17 cellular contexts compared by ENCODE assay signal in genomic region chr17:9766970-9767369, GRCh38. TPM values are rescaled to one million over a fixed set of nuclear protein-coding genes. Genes with fewer than 3 reads are reported as not detected.
DNase-seq lines count a peak whose midpoint lies in the region; ATAC-seq and TF ChIP-seq lines count a peak whose summit lies in the region.
"Had no signal": no experiment of that assay in that cellular context is flagged by ENCODE, and none has a peak within 500 bp of the region (broad histone marks: within the 10 kb centered on the region; RNA-seq: fewer than 3 reads in every experiment).

No MANE protein-coding gene starts in this region.

- H3K4me3 ChIP-seq in heart right ventricle (no peak overlapping the region), right cardiac atrium (ENCODE audit: low read length) (no peak overlapping the region), fibroblast of mammary gland (ENCODE audit: control insufficient read depth, low read depth, low read length) (no peak overlapping the region), gastrocnemius medialis (no peak overlapping the region)
- H3K4me3 ChIP-seq in BLaER1 treated with 17β-estradiol and CSF1 and Interleukin-3, amounts not matched to agents 10 nM and 100 nM: no peak overlapping the region

- ATAC-seq in heart right ventricle (peak in 6 of 8 donors; percentile 22 to 71 (median 50)), right cardiac atrium (no peak), gastrocnemius medialis (peak; percentile 42 to 58), HG02610 (IDR thresholded peaks at IDR 0.05; ENCODE audit: unreplicated experiment) (no peak)
- ATAC-seq in activated T-helper 17 cell treated with anti-CD3 and anti-CD28 coated beads, Interleukin-2, amount 50 U/mL, for 72 hours (replicated peaks): no peak
- ATAC-seq in stimulated activated memory B cell treated with anti-CD40 and anti-IgM and Interleukin-4, amounts not matched to agents 10 μg/mL and 1 μg/mL and 100 μg/mL, for 72 hours: no peak
- ATAC-seq: CD8-positive, alpha-beta T cell had no signal

- WGBS in heart right ventricle, 2 donors: 45% methylated on average over 5 of the region's 5 CpGs
- 47% methylated on average over 5 of the region's 5 CpGs for WGBS in right cardiac atrium

- H3K9me3 Mint-ChIP-seq in activated T-helper 17 cell treated with anti-CD3 and anti-CD28 coated beads, Interleukin-2, amount 50 U/mL, for 72 hours: no peaks in the 10 kb centered on the region
- no peaks in the 10 kb centered on the region for H3K9me3 Mint-ChIP-seq in stimulated activated memory B cell treated with anti-CD40 and anti-IgM and Interleukin-4, amounts not matched to agents 10 μg/mL and 1 μg/mL and 100 μg/mL, for 72 hours
- H3K9me3 Mint-ChIP-seq: CD8-positive, alpha-beta T cell; H9 had no signal

- intact Hi-C loops in heart right ventricle (cut with DNase I): loop anchor here in 5 of 10 donors (1.0 to 5.0 kb wide), 2 partner anchors 38 to 40 kb away; no protein-coding TSS in a partner anchor
- intact Hi-C loops in right cardiac atrium (cut with DNase I): loop anchor here in 1 of 4 donors (5.0 kb wide), 1 partner anchor 40 kb away; no protein-coding TSS in a partner anchor
- intact Hi-C loops in gastrocnemius medialis (cut with DNase I; ENCODE audit: low total_unique reads): no loop called here

- no peak overlapping the region for H3K27ac Mint-ChIP-seq in activated T-helper 17 cell treated with anti-CD3 and anti-CD28 coated beads, Interleukin-2, amount 50 U/mL, for 72 hours
- no peak overlapping the region for H3K27ac Mint-ChIP-seq in stimulated activated memory B cell treated with anti-CD40 and anti-IgM and Interleukin-4, amounts not matched to agents 10 μg/mL and 1 μg/mL and 100 μg/mL, for 72 hours
- H3K27ac Mint-ChIP-seq: CD8-positive, alpha-beta T cell; H9 had no signal

- no peaks in the 10 kb centered on the region for H3K36me3 ChIP-seq in heart right ventricle
- no peaks in the 10 kb centered on the region for H3K36me3 ChIP-seq in BLaER1 treated with 17β-estradiol and CSF1 and Interleukin-3, amounts not matched to agents 10 nM and 100 nM
- no peaks in the 10 kb centered on the region for H3K36me3 ChIP-seq in gastrocnemius medialis

- H4K20me1 ChIP-seq in BLaER1 treated with 17β-estradiol and CSF1 and Interleukin-3, amounts not matched to agents 10 nM and 100 nM: no peaks in the 10 kb centered on the region

- no peak for TF ChIP-seq POLR2A in gastrocnemius medialis (IDR thresholded peaks at IDR 0.05)

- peaks cover 16% of the 10 kb centered on the region for H3K27me3 Mint-ChIP-seq in activated T-helper 17 cell treated with anti-CD3 and anti-CD28 coated beads, Interleukin-2, amount 50 U/mL, for 72 hours
- H3K27me3 Mint-ChIP-seq in stimulated activated memory B cell treated with anti-CD40 and anti-IgM and Interleukin-4, amounts not matched to agents 10 μg/mL and 1 μg/mL and 100 μg/mL, for 72 hours: peaks cover 9% of the 10 kb centered on the region

- DNase-seq in heart right ventricle: peak in 1 of 2 donors; percentile 24
- no peak for DNase-seq in right cardiac atrium
- peak; percentile 16 for DNase-seq in fibroblast of mammary gland (ENCODE audit: low read depth)
- DNase-seq in gastrocnemius medialis: no peak
- DNase-seq: ACHN; AML-193; Calu3; CD8-positive, alpha-beta T cell; DMS79 treated with DMSO at 0.1 percent for 48 hours; GF-D8; H9 had no signal

- H3K4me1 ChIP-seq in heart right ventricle: peaks cover 0 to 19% (median 0%) of the 10 kb centered on the region in 9 donors
- no peaks in the 10 kb centered on the region for H3K4me1 ChIP-seq in right cardiac atrium (ENCODE audit: control insufficient read depth, insufficient read depth, low read length)
- peaks cover 2 to 30% (median 22%) of the 10 kb centered on the region in 10 experiments; a peak in 18 of 20 replicates for H3K4me1 ChIP-seq in BLaER1 treated with 17β-estradiol and CSF1 and Interleukin-3, amounts not matched to agents 10 nM and 100 nM
- no peaks in the 10 kb centered on the region for H3K4me1 ChIP-seq in gastrocnemius medialis

- no peak overlapping the region for H3K4me3 Mint-ChIP-seq in activated T-helper 17 cell treated with anti-CD3 and anti-CD28 coated beads, Interleukin-2, amount 50 U/mL, for 72 hours
- no peak overlapping the region for H3K4me3 Mint-ChIP-seq in stimulated activated memory B cell treated with anti-CD40 and anti-IgM and Interleukin-4, amounts not matched to agents 10 μg/mL and 1 μg/mL and 100 μg/mL, for 72 hours
- H3K4me3 Mint-ChIP-seq: CD8-positive, alpha-beta T cell; H9 had no signal

- peak overlapping the region in 4 of 10 donors; percentile 19 to 39 (median 34) for H3K27ac ChIP-seq in heart right ventricle
- no peak overlapping the region for H3K27ac ChIP-seq in right cardiac atrium (ENCODE audit: low read length)
- H3K27ac ChIP-seq in BLaER1 treated with 17β-estradiol and CSF1 and Interleukin-3, amounts not matched to agents 10 nM and 100 nM: no peak overlapping the region
- peak overlapping the region in 2 of 4 donors; percentile 18 to 46 for H3K27ac ChIP-seq in gastrocnemius medialis

- H3K4me1 Mint-ChIP-seq in activated T-helper 17 cell treated with anti-CD3 and anti-CD28 coated beads, Interleukin-2, amount 50 U/mL, for 72 hours: peaks cover 4% of the 10 kb centered on the region
- no peaks in the 10 kb centered on the region for H3K4me1 Mint-ChIP-seq in stimulated activated memory B cell treated with anti-CD40 and anti-IgM and Interleukin-4, amounts not matched to agents 10 μg/mL and 1 μg/mL and 100 μg/mL, for 72 hours

- in situ Hi-C loops in gastrocnemius medialis (cut with MboI; ENCODE audit: low sequenced_read_pairs in 4 of 4): no loop called here

- H3K9ac ChIP-seq in BLaER1 treated with 17β-estradiol and CSF1 and Interleukin-3, amounts not matched to agents 10 nM and 100 nM: no peak overlapping the region

- no peaks in the 10 kb centered on the region for H3K36me3 Mint-ChIP-seq in activated T-helper 17 cell treated with anti-CD3 and anti-CD28 coated beads, Interleukin-2, amount 50 U/mL, for 72 hours (ENCODE audit: low read depth)
- H3K36me3 Mint-ChIP-seq in stimulated activated memory B cell treated with anti-CD40 and anti-IgM and Interleukin-4, amounts not matched to agents 10 μg/mL and 1 μg/mL and 100 μg/mL, for 72 hours: no peaks in the 10 kb centered on the region
- H3K36me3 Mint-ChIP-seq: CD8-positive, alpha-beta T cell had no signal

- H3K27me3 ChIP-seq in heart right ventricle (peaks cover 0 to 38% (median 14%) of the 10 kb centered on the region in 7 donors), right cardiac atrium (ENCODE audit: control insufficient read depth, insufficient read depth) (no peaks in the 10 kb centered on the region), gastrocnemius medialis (peaks cover 0 to 8% (median 0%) of the 10 kb centered on the region in 3 donors)
- H3K27me3 ChIP-seq in BLaER1 treated with 17β-estradiol and CSF1 and Interleukin-3, amounts not matched to agents 10 nM and 100 nM: no peaks in the 10 kb centered on the region

- H3K9me3 ChIP-seq in heart right ventricle (no peaks in the 10 kb centered on the region), right cardiac atrium (ENCODE audit: control insufficient read depth, low read length) (no peaks in the 10 kb centered on the region), gastrocnemius medialis (no peaks in the 10 kb centered on the region)
- H3K9me3 ChIP-seq in BLaER1 treated with 17β-estradiol and CSF1 and Interleukin-3, amounts not matched to agents 10 nM and 100 nM (replicated peaks in 1 of 11): no peaks in the 10 kb centered on the region

- peak overlapping the region in 8 of 11 experiments; percentile 4 to 60 (median 43); a peak in 16 of 22 replicates for H3K4me2 ChIP-seq in BLaER1 treated with 17β-estradiol and CSF1 and Interleukin-3, amounts not matched to agents 10 nM and 100 nM

- no peak for TF ChIP-seq CTCF in heart right ventricle (IDR thresholded peaks at IDR 0.05)
- no peak for TF ChIP-seq CTCF in fibroblast of mammary gland (conservative IDR thresholded peaks at IDR 0.05; ENCODE audit: control insufficient read depth, insufficient read depth, low read depth, low read length)
- no peak for TF ChIP-seq CTCF in gastrocnemius medialis (IDR thresholded peaks at IDR 0.05 in 4 of 5, conservative IDR thresholded peaks at IDR 0.05 in 1 of 5)

RNA-seq across cellular contexts. Expression of gene DHRS7C, which starts 24.4 kb away (rescaled TPM):
- total RNA-seq in heart right ventricle (100 to 1,000 TPM in 2 of 10 donors, 10 to 100 TPM in 5, 1 to 10 TPM in 2, under 1 TPM in 1; 0.51 to 180 (median 15.7) TPM), right cardiac atrium (100 to 1,000 TPM; 100 to 317 (median 205) TPM), gastrocnemius medialis (10 to 100 TPM in 3 of 4 donors, 1 to 10 TPM in 1; 5.1 to 64.6 (median 42.2) TPM)
- polyA plus RNA-seq in heart right ventricle (10 to 100 TPM; 12.6 to 44.9 TPM), right cardiac atrium (177 TPM)
- not detected for total RNA-seq in activated T-helper 17 cell treated with anti-CD3 and anti-CD28 coated beads, Interleukin-2, amount 50 U/mL, for 72 hours
- total RNA-seq: Calu3; CD8-positive, alpha-beta T cell; H1; H9 had no signal
- polyA plus RNA-seq: BJ, H1 had no signal

RNA-seq across cellular contexts. Expression of gene GSG1L2, which starts 54.9 kb away (rescaled TPM):
- total RNA-seq in heart right ventricle: not detected
- not detected for polyA plus RNA-seq in heart right ventricle
- total RNA-seq in right cardiac atrium: not detected
- polyA plus RNA-seq in right cardiac atrium: not detected
- not detected for total RNA-seq in gastrocnemius medialis
- not detected for total RNA-seq in activated T-helper 17 cell treated with anti-CD3 and anti-CD28 coated beads, Interleukin-2, amount 50 U/mL, for 72 hours
- total RNA-seq: Calu3; CD8-positive, alpha-beta T cell; H1; H9 had no signal
- polyA plus RNA-seq: BJ, H1 had no signal

RNA-seq across cellular contexts. Expression of gene GLP2R, which starts 58.8 kb away (rescaled TPM):
- total RNA-seq in heart right ventricle (under 1 TPM in 8 of 10 donors, not detected in 2; 0.09 to 0.41 (median 0.21) TPM), right cardiac atrium (1 to 10 TPM in 1 of 4 donors, under 1 TPM in 3; 0.56 to 4.3 (median 0.79) TPM), gastrocnemius medialis (1 to 10 TPM in 1 of 4 donors, not detected in 3; 1.1 TPM)
- polyA plus RNA-seq in heart right ventricle (under 1 TPM; 0.13 to 0.15 TPM), right cardiac atrium (0.77 TPM)
- total RNA-seq in activated T-helper 17 cell treated with anti-CD3 and anti-CD28 coated beads, Interleukin-2, amount 50 U/mL, for 72 hours: not detected
- total RNA-seq: CD8-positive, alpha-beta T cell; H1; H9 had no signal
- polyA plus RNA-seq: H1 had no signal

Comparison
In these comparisons a context has a peak if more than half of its experiments do, and no peak if none do; other contexts are left out.
1. ATAC-seq: peak in heart right ventricle (6 of 8) and gastrocnemius medialis (2 of 2); none in right cardiac atrium (0 of 2), HG02610 (single experiment), activated T-helper 17 cell treated with anti-CD3 and anti-CD28 coated beads, Interleukin-2, amount 50 U/mL, for 72 hours (single experiment) and stimulated activated memory B cell treated with anti-CD40 and anti-IgM and Interleukin-4, amounts not matched to agents 10 μg/mL and 1 μg/mL and 100 μg/mL, for 72 hours (single experiment).